ENCODE assay signal across 9 cellular contexts in genomic region chr3:128794067-128794768, GRCh38.
DNase-seq lines count a peak whose midpoint lies in the region; ATAC-seq and TF ChIP-seq lines count a peak whose summit lies in the region.
"Had no signal": no experiment of that assay in that cellular context is flagged by ENCODE, and none has a peak within 500 bp of the region (broad histone marks: within the 10 kb centered on the region; RNA-seq: fewer than 3 reads in every experiment).

No MANE protein-coding gene starts in this region.

- no peak overlapping the region for H3K9ac ChIP-seq in mesendoderm (ENCODE audit: low read length)

- peaks cover 8% of the 10 kb centered on the region for H3K36me3 ChIP-seq in mesendoderm (ENCODE audit: control insufficient read depth, insufficient read depth, low read length)

- H2BK5ac ChIP-seq in mesendoderm (ENCODE audit: low read length) = no peak overlapping the region

- DNase-seq in Caki2 (ENCODE audit: low read depth) (peak; percentile 19), LHCN-M2 (ENCODE audit: low read depth) (peak; percentile 79), astrocyte of the cerebellum (ENCODE audit: low read depth) (peak; percentile 62), mesendoderm (peak; percentile 35), DMS153 treated with DMSO at 0.1 percent for 48 hours (lab: John Stamatoyannopoulos, UW; ENCODE audit: unreplicated experiment) (no peak), NCI-H2196 treated with DMSO at 0.1 percent for 48 hours (lab: John Stamatoyannopoulos, UW; ENCODE audit: unreplicated experiment) (no peak), mucosa of gallbladder (ENCODE audit: low spot score) (no peak)

- no peak for TF ChIP-seq CTCF in astrocyte of the cerebellum (IDR thresholded peaks at IDR 0.05; ENCODE audit: low read depth, low read length, missing control alignments)

- ATAC-seq in HG02885 (IDR thresholded peaks at IDR 0.05; ENCODE audit: poor library complexity, unreplicated experiment) = no peak

- no peak overlapping the region for H3K56ac ChIP-seq in mesendoderm (ENCODE audit: low read length)

- no peak overlapping the region for H3K18ac ChIP-seq in mesendoderm (ENCODE audit: low read length)

- H2AK5ac ChIP-seq in mesendoderm (ENCODE audit: low read length) = no peak overlapping the region

- H2BK15ac ChIP-seq in mesendoderm (replicated peaks; ENCODE audit: low read depth) = no peak overlapping the region

- in situ Hi-C loops in Caki2 (cut with HindIII; ENCODE audit: low pct_unique_long_range_greater_than_20kb, low sequenced_read_pairs) = no loop called here
- in situ Hi-C loops in astrocyte of the cerebellum (cut with HindIII; ENCODE audit: low sequenced_read_pairs) = no loop called here

- peaks cover 13% of the 10 kb centered on the region for H3K79me2 ChIP-seq in mesendoderm (ENCODE audit: control insufficient read depth, insufficient read depth, low read length)

- H3K4me3 ChIP-seq in astrocyte of the cerebellum (ENCODE audit: low read depth, low read length) (no peak overlapping the region), mesendoderm (ENCODE audit: low read length) (no peak overlapping the region)
- H3K4me3 ChIP-seq: thoracic aorta had no signal

- peaks cover 18% of the 10 kb centered on the region for H3K79me1 ChIP-seq in mesendoderm (ENCODE audit: low read length)

- H3K27ac ChIP-seq in mesendoderm (ENCODE audit: low read depth, low read length) = no peak overlapping the region
- H3K27ac ChIP-seq: thoracic aorta had no signal

- H3K23ac ChIP-seq in mesendoderm (ENCODE audit: low read length) = no peak overlapping the region

- H3K4me2 ChIP-seq in mesendoderm (ENCODE audit: low read length) = no peak overlapping the region

- H2BK120ac ChIP-seq in mesendoderm (ENCODE audit: low read depth, low read length) = no peak overlapping the region

- H3K4me1 ChIP-seq in mesendoderm (ENCODE audit: control insufficient read depth, low read depth, low read length) = no peaks in the 10 kb centered on the region

- no peak overlapping the region for H4K8ac ChIP-seq in mesendoderm (ENCODE audit: low read depth, low read length)

- no peaks in the 10 kb centered on the region for H3K27me3 ChIP-seq in mesendoderm (ENCODE audit: insufficient read depth, low read length, poor library complexity)

- H3K4ac ChIP-seq in mesendoderm (ENCODE audit: low read depth, low read length) = no peak overlapping the region

- no CpG with 5 or more reads among the region's 2 CpGs for WGBS in mesendoderm (ENCODE audit: extremely low coverage, insufficient coverage, low lambda C conversion rate)

- no peak overlapping the region for H4K5ac ChIP-seq in mesendoderm (ENCODE audit: low read length)

Comparison
In these comparisons a context has a peak if more than half of its experiments do, and no peak if none do; other contexts are left out.
1. DNase-seq: peak in Caki2 (single experiment), LHCN-M2 (single experiment), astrocyte of the cerebellum (single experiment) and mesendoderm (single experiment); none in DMS153 treated with DMSO at 0.1 percent for 48 hours (single experiment), NCI-H2196 treated with DMSO at 0.1 percent for 48 hours (single experiment) and mucosa of gallbladder (single experiment).